13 cellular contexts compared by ENCODE assay signal in genomic region chr15:28922712-28923012, GRCh38.
"Had no signal": no experiment of that assay in that cellular context is flagged by ENCODE, and none has a peak within 500 bp of the region (broad histone marks: within the 10 kb centered on the region; RNA-seq: fewer than 3 reads in every experiment).

No MANE protein-coding gene starts in this region.

- H3K4me2 ChIP-seq: neural progenitor cell had no signal

- H3K4me1 ChIP-seq: esophagus squamous epithelium, testis, upper lobe of right lung had no signal

- H3K27me3 Mint-ChIP-seq: activated CD8-positive, alpha-beta T cell treated with anti-CD3 and anti-CD28 coated beads for 36 hours; stimulated activated naive CD8-positive, alpha-beta T cell treated with anti-CD3 and anti-CD28 coated beads, Interleukin-15, amount 100 ng/mL, for 72 hours had no signal

- H3K27ac ChIP-seq: esophagus squamous epithelium, neural progenitor cell, ovary, testis, upper lobe of right lung, VCaP had no signal

- H3K9ac ChIP-seq: neural progenitor cell had no signal

- H3K4me3 ChIP-seq: esophagus squamous epithelium, neural progenitor cell, ovary, testis, upper lobe of right lung had no signal

- H3K27ac Mint-ChIP-seq: activated CD8-positive, alpha-beta T cell treated with anti-CD3 and anti-CD28 coated beads for 36 hours; neural progenitor cell had no signal

- H3K9me3 Mint-ChIP-seq: activated CD8-positive, alpha-beta T cell treated with anti-CD3 and anti-CD28 coated beads for 36 hours; activated T-cell treated with anti-CD3 and anti-CD28 coated beads, Interleukin-2, amount 50 U/mL, for 4 hours; stimulated activated naive CD8-positive, alpha-beta T cell treated with anti-CD3 and anti-CD28 coated beads, Interleukin-15, amount 100 ng/mL, for 72 hours had no signal

- DNase-seq: activated CD4-positive, alpha-beta T cell treated with anti-CD3 and anti-CD28 coated beads for 48 hours; activated gamma-delta T cell; activated T-cell treated with anti-CD3 and anti-CD28 coated beads, Interleukin-2, amount 50 U/mL, for 4 hours; esophagus squamous epithelium; mesenchymal stem cell; ovary; stimulated activated naive CD8-positive, alpha-beta T cell treated with anti-CD3 and anti-CD28 coated beads, Interleukin-15, amount 100 ng/mL, for 72 hours; testis; upper lobe of right lung had no signal

- H3K36me3 ChIP-seq: esophagus squamous epithelium, neural progenitor cell, ovary, upper lobe of right lung had no signal

- H3K27me3 ChIP-seq: esophagus squamous epithelium, neural progenitor cell, ovary, testis, upper lobe of right lung had no signal

- H2AFZ ChIP-seq: neural progenitor cell had no signal

- FAIRE-seq: colon had no signal

- H3K4me3 Mint-ChIP-seq: activated CD8-positive, alpha-beta T cell treated with anti-CD3 and anti-CD28 coated beads for 36 hours; activated T-cell treated with anti-CD3 and anti-CD28 coated beads, Interleukin-2, amount 50 U/mL, for 4 hours; neural progenitor cell; stimulated activated naive CD8-positive, alpha-beta T cell treated with anti-CD3 and anti-CD28 coated beads, Interleukin-15, amount 100 ng/mL, for 72 hours had no signal

- H3K9me3 ChIP-seq: esophagus squamous epithelium, ovary, testis, upper lobe of right lung had no signal
